ENCODE assay signal across 1 cellular context in genomic region chr11:119380160-119380815, GRCh38.
TF ChIP-seq lines count a peak whose summit lies in the region.

No MANE protein-coding gene starts in this region.

TF ChIP-seq in HepG2, 621 proteins besides CTCF, POLR2A, EP300 and RAD21 (continues in another document):
- TF ChIP-seq TCF7 (IDR thresholded peaks at IDR 0.05; ENCODE audit: low read depth), result no peak
- TF ChIP-seq ZNF674 (CRISPR knock-in tag; IDR thresholded peaks at IDR 0.05; ENCODE audit: low read depth), result no peak
- TF ChIP-seq ZNF788 (CRISPR knock-in tag; IDR thresholded peaks at IDR 0.05; ENCODE audit: borderline replicate concordance), result peak; percentile 48; the same call in 1 of the 2 replicates
- no peak for TF ChIP-seq ATF5 (CRISPR knock-in tag; IDR thresholded peaks at IDR 0.05; ENCODE audit: low read depth)
- TF ChIP-seq PHF20 (CRISPR knock-in tag; IDR thresholded peaks at IDR 0.05), result 0 out of 2 replicates have a peak, but pooled peaks have one; percentile 33
- TF ChIP-seq ZIK1 (CRISPR knock-in tag; IDR thresholded peaks at IDR 0.05; ENCODE audit: borderline replicate concordance, low read depth), result 0 out of 2 replicates have a peak, but pooled peaks have one; percentile 8
- TF ChIP-seq HNF1A (IDR thresholded peaks at IDR 0.05; ENCODE audit: low read depth), result no peak
- 0 out of 2 replicates have a peak, but pooled peaks have one; percentile 27 for TF ChIP-seq HNF1A (CRISPR knock-in tag; IDR thresholded peaks at IDR 0.05; ENCODE audit: borderline replicate concordance)
- TF ChIP-seq MYPOP (CRISPR knock-in tag; IDR thresholded peaks at IDR 0.05), result no peak
- no peak for TF ChIP-seq ZFP37 (CRISPR knock-in tag; IDR thresholded peaks at IDR 0.05; ENCODE audit: borderline replicate concordance)
- peak; percentile 5; the same call in 1 of the 2 replicates for TF ChIP-seq ZNF782 (CRISPR knock-in tag; IDR thresholded peaks at IDR 0.05; ENCODE audit: borderline replicate concordance)
- no peak for TF ChIP-seq MBNL3 (CRISPR knock-in tag; conservative IDR thresholded peaks at IDR 0.05)
- no peak for TF ChIP-seq DNMT1 (CRISPR knock-in tag; IDR thresholded peaks at IDR 0.05)
- no peak for TF ChIP-seq KDM5B (CRISPR knock-in tag; IDR thresholded peaks at IDR 0.05; ENCODE audit: borderline replicate concordance)
- no peak for TF ChIP-seq ZBTB38 (CRISPR knock-in tag; IDR thresholded peaks at IDR 0.05)
- TF ChIP-seq ZNF367 (CRISPR knock-in tag; IDR thresholded peaks at IDR 0.05; ENCODE audit: borderline replicate concordance), result no peak
- TF ChIP-seq AKNA (CRISPR knock-in tag; IDR thresholded peaks at IDR 0.05; ENCODE audit: borderline replicate concordance), result no peak
- TF ChIP-seq NFIC (IDR thresholded peaks at IDR 0.05; ENCODE audit: low read length), result no peak
- peak; percentile 59 for TF ChIP-seq ZNF407 (CRISPR knock-in tag; IDR thresholded peaks at IDR 0.05; ENCODE audit: not compliant biosample characterization)
- 0 out of 2 replicates have a peak, but pooled peaks have one; percentile 23 for TF ChIP-seq KDM6A (CRISPR knock-in tag; IDR thresholded peaks at IDR 0.05; ENCODE audit: low read depth)
- no peak for TF ChIP-seq CEBPG (CRISPR knock-in tag; IDR thresholded peaks at IDR 0.05)
- TF ChIP-seq MXI1 (IDR thresholded peaks at IDR 0.05; ENCODE audit: borderline replicate concordance, low read depth, low read length), result no peak
- TF ChIP-seq ELF1 (CRISPR knock-in tag; IDR thresholded peaks at IDR 0.05), result peak; percentile 45; the same call in 1 of the 2 replicates
- TF ChIP-seq ZNF292 (CRISPR knock-in tag; IDR thresholded peaks at IDR 0.05; ENCODE audit: borderline replicate concordance, low read depth), result no peak
- TF ChIP-seq ZNF781 (CRISPR knock-in tag; IDR thresholded peaks at IDR 0.05; ENCODE audit: borderline replicate concordance, not compliant biosample characterization), result no peak
- no peak for TF ChIP-seq MTF2 (CRISPR knock-in tag; IDR thresholded peaks at IDR 0.05; ENCODE audit: borderline replicate concordance)
- 0 out of 2 replicates have a peak, but pooled peaks have one; percentile 12 for TF ChIP-seq FOXA3 (CRISPR knock-in tag; IDR thresholded peaks at IDR 0.05)
- no peak for TF ChIP-seq MED13 (CRISPR knock-in tag; IDR thresholded peaks at IDR 0.05)
- TF ChIP-seq ZNF709 (CRISPR knock-in tag; IDR thresholded peaks at IDR 0.05), result no peak
- TF ChIP-seq ZBTB3 (CRISPR knock-in tag; IDR thresholded peaks at IDR 0.05; ENCODE audit: borderline replicate concordance, low read depth), result 0 out of 2 replicates have a peak, but pooled peaks have one; percentile 19
- TF ChIP-seq KDM3A (CRISPR knock-in tag; IDR thresholded peaks at IDR 0.05; ENCODE audit: low read depth), result no peak
- TF ChIP-seq ADNP (CRISPR knock-in tag; IDR thresholded peaks at IDR 0.05), result no peak
- TF ChIP-seq NFKBIZ (CRISPR knock-in tag; IDR thresholded peaks at IDR 0.05), result no peak
- no peak for TF ChIP-seq HINFP (CRISPR knock-in tag; IDR thresholded peaks at IDR 0.05; ENCODE audit: low read depth)
- peak; percentile 70; the same call in 1 of the 2 replicates for TF ChIP-seq ZNF337 (CRISPR knock-in tag; IDR thresholded peaks at IDR 0.05; ENCODE audit: borderline replicate concordance, low read depth)
- TF ChIP-seq NR2F6 (IDR thresholded peaks at IDR 0.05), result no peak
- TF ChIP-seq NR2F6 (CRISPR knock-in tag; IDR thresholded peaks at IDR 0.05), result 0 out of 2 replicates have a peak, but pooled peaks have one; percentile 16
- 0 out of 2 replicates have a peak, but pooled peaks have one; percentile 15 for TF ChIP-seq ZNF33B (CRISPR knock-in tag; IDR thresholded peaks at IDR 0.05)
